Comparison of ENCODE assay signal across 7 cellular contexts in genomic region chr19:19203012-19203856, GRCh38. TPM values are rescaled to one million over a fixed set of nuclear protein-coding genes. Genes with fewer than 3 reads are reported as not detected.
DNase-seq lines count a peak whose midpoint lies in the region; ATAC-seq and TF ChIP-seq lines count a peak whose summit lies in the region.

A gene with protein sequence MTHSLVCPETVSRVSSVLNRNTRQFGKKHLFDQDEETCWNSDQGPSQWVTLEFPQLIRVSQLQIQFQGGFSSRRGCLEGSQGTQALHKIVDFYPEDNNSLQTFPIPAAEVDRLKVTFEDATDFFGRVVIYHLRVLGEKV (minus strand): TSS chr19:19203414. CDS start chr19:19203060, 354 bp downstream.

- under 1% methylated on average over 41 of the region's 60 CpGs for WGBS in mammary epithelial cell (ENCODE audit: low coverage, missing lambda C conversion rate)

- BruUV-seq in mammary epithelial cell (replicated peaks; lab: Mats Ljungman, UMichigan) = TSS peak; percentile 82

- peak within 1 kb of the TSS; percentile 91 for H2AFZ ChIP-seq in mammary epithelial cell (ENCODE audit: low read depth, low read length)

- no peaks in the 10 kb centered on the region for H4K20me1 ChIP-seq in mammary epithelial cell (ENCODE audit: insufficient read depth, low read length)

- H3K36me3 ChIP-seq in mammary epithelial cell (ENCODE audit: insufficient read depth, low read length) = peaks cover 3% of the 10 kb centered on the region

- H3K4me3 ChIP-seq in WI38 (ENCODE audit: low read depth, low read length) = peak within 1 kb of the TSS; percentile 70
- peak within 1 kb of the TSS; percentile 57 to 98 (median 89) for H3K4me3 ChIP-seq in mammary epithelial cell (replicated peaks in 1 of 3; ENCODE audit: insufficient read depth in 1 of 3, low read depth in 2 of 3, low read length in 3 of 3)
- peak within 1 kb of the TSS; percentile 41 to 76 (median 60) for H3K4me3 ChIP-seq in skin epidermis

- TF ChIP-seq POLR2A in GM18505 (IDR thresholded peaks at IDR 0.05; ENCODE audit: borderline replicate concordance, extremely low read depth, insufficient read depth, insufficient read length) = peak; percentile 68

- peak within 1 kb of the TSS; percentile 94 for H3K4me2 ChIP-seq in mammary epithelial cell (ENCODE audit: insufficient read depth, low read depth, low read length)

- TF ChIP-seq CTCF in WI38 (IDR thresholded peaks at IDR 0.05; ENCODE audit: low read depth, low read length) (no peak), mammary epithelial cell (conservative IDR thresholded peaks at IDR 0.05 in 1 of 2, IDR thresholded peaks at IDR 0.05 in 1 of 2; ENCODE audit: extremely low read depth in 1 of 2, insufficient read depth in 1 of 2, low read depth in 1 of 2, low read length in 2 of 2) (no peak)

- CTCF ChIA-PET in mammary epithelial cell (lab: Charles Lee; ENCODE audit: low non-redundant PET) = no interaction called here

- no peaks in the 10 kb centered on the region for H3K9me3 ChIP-seq in mammary epithelial cell (replicated peaks; ENCODE audit: insufficient read depth, low read length)

- H3K4me1 ChIP-seq in mammary epithelial cell (ENCODE audit: insufficient read depth, low read length) = peaks cover 10% of the 10 kb centered on the region

- dilution Hi-C loops in mammary epithelial cell (cut with HindIII; ENCODE audit: low sequenced_read_pairs) = no loop called here

- DNase-seq in NCI-H226 (peak; percentile 82), mammary epithelial cell (peak; percentile 89), iPS-NIHi11 (ENCODE audit: low spot score) (peak; percentile 96)

- H3K9ac ChIP-seq in mammary epithelial cell (ENCODE audit: insufficient read depth, low read length) = peak within 1 kb of the TSS; percentile 77

- no peaks in the 10 kb centered on the region for H3K27me3 ChIP-seq in mammary epithelial cell (ENCODE audit: insufficient read depth, low read length)

- intact Hi-C loops in mammary epithelial cell (cut with micrococcal nuclease) = no loop called here

- in situ Hi-C loops in mammary epithelial cell (cut with MboI; ENCODE audit: low sequenced_read_pairs in 2 of 2) = no loop called here

- peaks cover 22% of the 10 kb centered on the region for H3K79me2 ChIP-seq in mammary epithelial cell (ENCODE audit: insufficient read depth, low read length)

- ATAC-seq in GM18505 (IDR thresholded peaks at IDR 0.05; ENCODE audit: unreplicated experiment) = peak; percentile 66
- ATAC-seq in HG03066 (IDR thresholded peaks at IDR 0.05; ENCODE audit: low read depth, unreplicated experiment) = peak; percentile 67

- H3K27ac ChIP-seq in mammary epithelial cell (ENCODE audit: insufficient read depth, low read depth, low read length) = peak within 1 kb of the TSS; percentile 87
- peak within 1 kb of the TSS; percentile 22 to 96 (median 77) for H3K27ac ChIP-seq in skin epidermis

RNA-seq across cellular contexts. Expression of the gene that starts here (rescaled TPM):
- total RNA-seq in mammary epithelial cell = 10 to 100 TPM in 1 of 2 donors, 1 to 10 TPM in 1; 8.5 to 20.7 TPM
- polyA plus RNA-seq in mammary epithelial cell = 22.8 TPM
- polyA minus RNA-seq in mammary epithelial cell = 21.8 TPM

Comparison
In these comparisons a context has a peak if more than half of its experiments do, and no peak if none do; other contexts are left out.
1. Peak in every context shown above with its lines: DNase-seq, ATAC-seq, H3K4me3 ChIP-seq and H3K27ac ChIP-seq.